In genomic region chr3:39138804-39139415, GRCh38 we compare ENCODE assay signal across 13 cellular contexts. TPM values are rescaled to one million over a fixed set of nuclear protein-coding genes. Genes with fewer than 3 reads are reported as not detected.
DNase-seq lines count a peak whose midpoint lies in the region; ATAC-seq and TF ChIP-seq lines count a peak whose summit lies in the region.
"Had no signal": no experiment of that assay in that cellular context is flagged by ENCODE, and none has a peak within 500 bp of the region (broad histone marks: within the 10 kb centered on the region; RNA-seq: fewer than 3 reads in every experiment).

No MANE protein-coding gene starts in this region.

- H3K4me3 ChIP-seq in hepatocyte: no peak overlapping the region

- H3K4me2 ChIP-seq in hepatocyte: no peak overlapping the region

- H3K27me3 ChIP-seq in hepatocyte: no peaks in the 10 kb centered on the region

- H3K4me1 ChIP-seq in hepatocyte (ENCODE audit: insufficient read depth): peaks cover 38% of the 10 kb centered on the region

- no peaks in the 10 kb centered on the region for H3K9me3 Mint-ChIP-seq in activated naive CD4-positive, alpha-beta T cell treated with anti-CD3 and anti-CD28 coated beads for 36 hours
- no peaks in the 10 kb centered on the region for H3K9me3 Mint-ChIP-seq in activated naive CD8-positive, alpha-beta T cell treated with anti-CD3 and anti-CD28 coated beads, Interleukin-2, amount 50 U/mL, for 24 hours

- H3K9me2 ChIP-seq in hepatocyte (replicated peaks; ENCODE audit: insufficient read depth): no peaks in the 10 kb centered on the region

- no peak overlapping the region for H2AFZ ChIP-seq in hepatocyte

- DNase-seq in activated naive CD4-positive, alpha-beta T cell treated with anti-CD3 and anti-CD28 coated beads for 36 hours: no peak
- no peak for DNase-seq in activated naive CD4-positive, alpha-beta T cell (lab: John Stamatoyannopoulos, UW)
- no peak for DNase-seq in activated naive CD8-positive, alpha-beta T cell treated with anti-CD3 and anti-CD28 coated beads, Interleukin-2, amount 50 U/mL, for 24 hours
- DNase-seq in hepatocyte (ENCODE audit: low spot score): peak; percentile 30
- no peak for DNase-seq in cortex of kidney (lab: John Stamatoyannopoulos, UW)
- DNase-seq: NCI-H2227 treated with DMSO at 0.1 percent for 48 hours; stimulated activated CD4-positive, alpha-beta T cell treated with anti-CD3 and anti-CD28 coated beads, Interleukin-12 subunit alpha, Interleukin-12 subunit beta, amount 100 ng/mL, for 4 hours had no signal

- no peaks in the 10 kb centered on the region for H3K27me3 Mint-ChIP-seq in activated naive CD4-positive, alpha-beta T cell treated with anti-CD3 and anti-CD28 coated beads for 36 hours (ENCODE audit: low read depth)
- no peaks in the 10 kb centered on the region for H3K27me3 Mint-ChIP-seq in activated naive CD8-positive, alpha-beta T cell treated with anti-CD3 and anti-CD28 coated beads, Interleukin-2, amount 50 U/mL, for 24 hours

- CTCF ChIA-PET in activated naive CD4-positive, alpha-beta T cell treated with anti-CD3 and anti-CD28 coated beads for 36 hours (lab: Charles Lee): interaction anchor here (0.6 to 0.8 kb wide), 2 partner anchors 31 to 150 kb away, joined by 3 to 5 read pairs; partner anchors contain the start of gene TTC21A

- peaks cover 30% of the 10 kb centered on the region for H3K4me1 Mint-ChIP-seq in activated naive CD4-positive, alpha-beta T cell treated with anti-CD3 and anti-CD28 coated beads for 36 hours (ENCODE audit: low read depth)
- peaks cover 43% of the 10 kb centered on the region for H3K4me1 Mint-ChIP-seq in activated naive CD8-positive, alpha-beta T cell treated with anti-CD3 and anti-CD28 coated beads, Interleukin-2, amount 50 U/mL, for 24 hours

- H3K27ac Mint-ChIP-seq in activated naive CD4-positive, alpha-beta T cell treated with anti-CD3 and anti-CD28 coated beads for 36 hours: peak overlapping the region; percentile 68
- peak overlapping the region; percentile 52 for H3K27ac Mint-ChIP-seq in activated naive CD8-positive, alpha-beta T cell treated with anti-CD3 and anti-CD28 coated beads, Interleukin-2, amount 50 U/mL, for 24 hours

- ATAC-seq in activated naive CD8-positive, alpha-beta T cell treated with anti-CD3 and anti-CD28 coated beads, Interleukin-2, amount 50 U/mL, for 24 hours: peak; percentile 50
- no peak for ATAC-seq in HG02759 (IDR thresholded peaks at IDR 0.05; ENCODE audit: unreplicated experiment)
- ATAC-seq in GM19463 (IDR thresholded peaks at IDR 0.05; ENCODE audit: unreplicated experiment): no peak
- ATAC-seq: esophagus mucosa had no signal

- no peaks in the 10 kb centered on the region for H3K9me3 ChIP-seq in hepatocyte (ENCODE audit: low read depth)

- intact Hi-C loops in activated naive CD4-positive, alpha-beta T cell treated with anti-CD3 and anti-CD28 coated beads for 36 hours (cut with micrococcal nuclease): no loop called here

- peaks cover 23% of the 10 kb centered on the region for H3K79me2 ChIP-seq in hepatocyte

- WGBS in hepatocyte (ENCODE audit: low lambda C conversion rate, missing lambda C conversion rate): 90% methylated on average over 7 of the region's 7 CpGs

- no peaks in the 10 kb centered on the region for H3K36me3 ChIP-seq in hepatocyte (replicated peaks; ENCODE audit: insufficient read depth, low read depth)

- H4K20me1 ChIP-seq in hepatocyte (ENCODE audit: insufficient read depth, poor library complexity, severe bottlenecking): peaks cover 27% of the 10 kb centered on the region

- peaks cover 27% of the 10 kb centered on the region for H3K36me3 Mint-ChIP-seq in activated naive CD4-positive, alpha-beta T cell treated with anti-CD3 and anti-CD28 coated beads for 36 hours (ENCODE audit: low read depth)
- peaks cover 41% of the 10 kb centered on the region for H3K36me3 Mint-ChIP-seq in activated naive CD8-positive, alpha-beta T cell treated with anti-CD3 and anti-CD28 coated beads, Interleukin-2, amount 50 U/mL, for 24 hours (ENCODE audit: low read depth)

- TF ChIP-seq CTCF in hepatocyte (IDR thresholded peaks at IDR 0.05; ENCODE audit: poor library complexity): no peak

- H3K27ac ChIP-seq in hepatocyte: peak overlapping the region; percentile 70
- H3K27ac ChIP-seq in temporal lobe (ENCODE audit: low read depth, low read length): peak overlapping the region; percentile 7

- H3K4me3 Mint-ChIP-seq in activated naive CD4-positive, alpha-beta T cell treated with anti-CD3 and anti-CD28 coated beads for 36 hours: no peak overlapping the region
- no peak overlapping the region for H3K4me3 Mint-ChIP-seq in activated naive CD8-positive, alpha-beta T cell treated with anti-CD3 and anti-CD28 coated beads, Interleukin-2, amount 50 U/mL, for 24 hours

RNA-seq across cellular contexts. Expression of gene CSRNP1, which starts 14.5 kb away (rescaled TPM):
- total RNA-seq in activated naive CD4-positive, alpha-beta T cell treated with anti-CD3 and anti-CD28 coated beads for 36 hours: 10 to 100 TPM; 66.5 to 71.0 TPM
- 71.6 and 78.7 TPM in 2 replicates for total RNA-seq in hepatocyte
- polyA plus RNA-seq in hepatocyte: 112 and 115 TPM in 2 replicates
- total RNA-seq in temporal lobe: 3.7 TPM

RNA-seq across cellular contexts. Expression of gene TTC21A, which starts 31.4 kb away (rescaled TPM):
- total RNA-seq in activated naive CD4-positive, alpha-beta T cell treated with anti-CD3 and anti-CD28 coated beads for 36 hours: 1 to 10 TPM; 1.5 to 1.6 TPM
- 1.2 and 3.7 TPM in 2 replicates for total RNA-seq in hepatocyte
- 6.5 and 7.6 TPM in 2 replicates for polyA plus RNA-seq in hepatocyte
- total RNA-seq in temporal lobe: 2.0 TPM

RNA-seq across cellular contexts. Expression of gene GORASP1, which starts 31.5 kb away (rescaled TPM):
- total RNA-seq in activated naive CD4-positive, alpha-beta T cell treated with anti-CD3 and anti-CD28 coated beads for 36 hours: 10 to 100 TPM; 19.0 to 21.8 TPM
- total RNA-seq in hepatocyte (38.0 and 48.6 TPM in 2 replicates), temporal lobe (18.2 TPM)
- 42.0 and 49.0 TPM in 2 replicates for polyA plus RNA-seq in hepatocyte

RNA-seq across cellular contexts. Expression of gene XIRP1, which starts 53.5 kb away (rescaled TPM):
- under 1 TPM; 0.62 to 0.72 TPM for total RNA-seq in activated naive CD4-positive, alpha-beta T cell treated with anti-CD3 and anti-CD28 coated beads for 36 hours
- total RNA-seq in hepatocyte (0.10 TPM in 1 of 2 replicates, not detected in the other), temporal lobe (not detected)
- 1.4 TPM in 1 of 2 replicates, not detected in the other for polyA plus RNA-seq in hepatocyte
- total RNA-seq: esophagus mucosa, liver, subcutaneous adipose tissue had no signal

Comparison
In these comparisons a context has a peak if more than half of its experiments do, and no peak if none do; other contexts are left out.
1. RNA of gene CSRNP1, which starts 14.5 kb away (total RNA-seq): 71.6 to 78.7 TPM in hepatocyte and 66.5 to 71.0 TPM in activated naive CD4-positive, alpha-beta T cell treated with anti-CD3 and anti-CD28 coated beads for 36 hours; 3.7 TPM in temporal lobe (single experiment); every median in the first group is over 10 times any median in the second.